ENCODE assay signal across 29 cellular contexts in the genomic region with DNA sequence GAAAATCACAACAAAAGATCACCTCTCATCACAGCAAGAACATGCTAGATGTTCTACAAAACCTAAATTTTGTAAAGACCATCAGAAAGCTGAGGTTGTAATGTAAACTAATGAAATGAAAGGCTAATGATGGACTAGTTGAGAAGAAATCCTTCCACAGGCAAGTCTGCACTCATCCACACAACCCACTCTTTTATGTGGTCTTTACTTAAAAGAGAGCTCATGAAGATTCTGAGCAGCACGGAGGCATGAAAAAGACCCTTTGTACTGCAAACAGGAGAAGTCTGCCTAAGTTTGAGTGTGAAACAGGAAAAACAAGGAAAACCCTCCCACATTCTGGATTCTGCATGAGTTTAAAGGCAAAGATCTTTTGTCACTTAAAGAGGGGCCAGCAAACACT.
"Had no signal": no experiment of that assay in that cellular context is flagged by ENCODE, and none has a peak within 500 bp of the region (broad histone marks: within the 10 kb centered on the region; RNA-seq: fewer than 3 reads in every experiment).

No MANE protein-coding gene starts in this region.

- H3K27me3 ChIP-seq: ascending aorta, breast epithelium, cardiac muscle cell, colonic mucosa, dorsolateral prefrontal cortex, gastrocnemius medialis, heart right ventricle had no signal

- H3K27ac ChIP-seq: ascending aorta, breast epithelium, cardiac muscle cell, colonic mucosa, dorsolateral prefrontal cortex, gastrocnemius medialis, heart right ventricle had no signal

- DNase-seq: activated CD4-positive, alpha-beta memory T cell treated with anti-CD3 and anti-CD28 coated beads, Interleukin-2, amount 10 ng/mL, durations not matched to agents 7 days and 5 days; activated CD4-positive, alpha-beta T cell treated with anti-CD3 and anti-CD28 coated beads for 1 hour; activated CD4-positive, alpha-beta T cell treated with anti-CD3 and anti-CD28 coated beads for 4 hours; activated CD4-positive, alpha-beta T cell treated with anti-CD3 and anti-CD28 coated beads, Interleukin-2, amount 10 ng/mL, durations not matched to agents 7 days and 5 days; activated CD4-positive, alpha-beta T cell treated with anti-CD3 and anti-CD28 coated beads, Interleukin-2, amount 50 U/mL, for 4 hours; activated CD8-positive, alpha-beta memory T cell treated with anti-CD3 and anti-CD28 coated beads, Interleukin-2, amount 50 U/mL, for 48 hours; activated gamma-delta T cell; activated naive CD4-positive, alpha-beta T cell; activated naive CD4-positive, alpha-beta T cell treated with anti-CD3 and anti-CD28 coated beads, Interleukin-2, amount 10 ng/mL, durations not matched to agents 7 days and 5 days; activated naive CD8-positive, alpha-beta T cell treated with anti-CD3 and anti-CD28 coated beads, Interleukin-2, amount 10 ng/mL, durations not matched to agents 7 days and 5 days; activated T-cell treated with anti-CD3 and anti-CD28 coated beads for 4 hours; activated T-cell treated with anti-CD3 and anti-CD28 coated beads, Interleukin-2, amount 50 U/mL, for 24 hours; activated T-cell treated with anti-CD3 and anti-CD28 coated beads, Interleukin-2, amount 50 U/mL, for 72 hours; central memory CD4-positive, alpha-beta T cell; cerebellar nuclear complex; colonic mucosa; dorsolateral prefrontal cortex; effector memory CD4-positive, alpha-beta T cell; endodermal cell; foreskin fibroblast; gastrocnemius medialis; heart right ventricle; T-helper 2 cell had no signal

- H3K4me1 ChIP-seq: ascending aorta, breast epithelium, colonic mucosa, gastrocnemius medialis, heart right ventricle had no signal

- H3K4me3 ChIP-seq: ascending aorta, breast epithelium, cardiac muscle cell, colonic mucosa, dorsolateral prefrontal cortex, gastrocnemius medialis, heart right ventricle had no signal

- H3K9me3 ChIP-seq: ascending aorta, breast epithelium, colonic mucosa, gastrocnemius medialis had no signal

- H3K36me3 ChIP-seq: ascending aorta, breast epithelium, cardiac muscle cell, colonic mucosa, gastrocnemius medialis, heart right ventricle had no signal

- ATAC-seq: activated naive CD4-positive, alpha-beta T cell treated with anti-CD3 and anti-CD28 coated beads, Interleukin-2, amount 50 U/mL, for 72 hours; activated T-cell treated with anti-CD3 and anti-CD28 coated beads, Interleukin-2, amount 50 U/mL, for 72 hours; esophagus mucosa; gastrocnemius medialis; heart right ventricle; WTC11 had no signal
